Comparison of ENCODE assay signal across 11 cellular contexts in the genomic region with DNA sequence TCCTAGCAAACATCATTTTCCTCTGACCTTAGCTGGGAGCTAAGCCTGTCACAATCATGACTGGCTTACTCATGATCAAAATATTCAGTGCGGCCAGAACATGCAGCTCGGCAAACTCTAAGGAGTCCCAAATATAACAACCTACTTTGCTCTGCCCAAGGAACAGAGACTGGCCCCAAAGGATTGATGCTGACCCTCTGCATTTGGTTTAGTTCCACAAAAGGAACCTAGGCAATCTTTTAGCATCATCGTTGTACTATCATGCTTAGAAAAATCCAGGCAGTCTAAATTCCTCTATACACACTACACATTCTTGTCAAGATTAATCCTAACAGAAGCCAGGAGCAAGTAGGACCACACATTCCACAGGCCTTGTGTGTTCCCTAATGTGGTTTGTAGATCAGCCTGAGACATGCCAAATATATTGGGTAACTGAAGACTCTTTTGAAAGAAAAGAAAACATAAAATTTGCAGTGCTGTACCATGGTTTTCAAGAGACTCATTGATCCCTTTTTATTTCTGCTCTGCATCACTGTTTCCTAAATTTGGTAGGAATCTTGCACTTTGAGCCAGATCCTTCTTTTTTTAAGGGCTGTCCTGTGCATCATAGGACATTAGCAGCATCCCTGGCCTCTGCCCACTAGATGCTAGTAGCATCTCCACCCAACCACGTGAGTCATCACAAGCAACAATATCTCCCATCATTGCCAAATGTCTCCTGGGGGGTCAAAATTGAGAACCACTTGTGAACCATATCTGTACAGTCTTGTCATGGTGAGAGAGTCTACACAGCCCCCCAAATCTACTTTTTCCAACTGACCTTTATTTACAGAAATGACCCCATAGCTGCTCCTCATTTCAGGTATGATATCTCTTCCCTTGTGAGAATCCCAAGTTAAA. TPM values are rescaled to one million over a fixed set of nuclear protein-coding genes. Genes with fewer than 3 reads are reported as not detected.
DNase-seq lines count a peak whose midpoint lies in the region; ATAC-seq, FAIRE-seq and TF ChIP-seq lines count a peak whose summit lies in the region.
"Had no signal": no experiment of that assay in that cellular context is flagged by ENCODE, and none has a peak within 500 bp of the region (broad histone marks: within the 10 kb centered on the region; RNA-seq: fewer than 3 reads in every experiment).

No MANE protein-coding gene starts in this region.

- peak overlapping the region; percentile 78 for H3K27ac Mint-ChIP-seq in osteocyte (ENCODE audit: unreplicated experiment)
- H3K27ac Mint-ChIP-seq: natural killer cell had no signal

- no peaks in the 10 kb centered on the region for H3K36me3 Mint-ChIP-seq in osteocyte (ENCODE audit: unreplicated experiment)
- H3K36me3 Mint-ChIP-seq: natural killer cell had no signal

- H3K9me3 Mint-ChIP-seq in osteocyte (ENCODE audit: unreplicated experiment) = no peaks in the 10 kb centered on the region
- H3K9me3 Mint-ChIP-seq: natural killer cell had no signal

- no peak for ATAC-seq in HG03460 (IDR thresholded peaks at IDR 0.05; ENCODE audit: unreplicated experiment)
- ATAC-seq: natural killer cell had no signal

- peak; percentile 84 for DNase-seq in AG20443 (ENCODE audit: low spot score)
- peak; percentile 88 for DNase-seq in RCC 7860 (ENCODE audit: low spot score)
- peak; percentile 94 for DNase-seq in fibroblast of gingiva (ENCODE audit: low read depth)
- DNase-seq in osteocyte (ENCODE audit: extremely low spot score, unreplicated experiment) = no peak
- DNase-seq in NCI-H1694 (lab: John Stamatoyannopoulos, UW) = no peak
- no peak for DNase-seq in DMS79 (lab: John Stamatoyannopoulos, UW)
- no peak for DNase-seq in NK-92 (lab: John Stamatoyannopoulos, UW; ENCODE audit: unreplicated experiment)
- DNase-seq: effector CD4-positive, alpha-beta T cell; natural killer cell; NK-92 treated with Interleukin-12 subunit alpha and Interleukin-12 subunit beta, amount 100 ng/mL, for 24 hours had no signal

- no peak for TF ChIP-seq CTCF in osteocyte (IDR thresholded peaks at IDR 0.05)

- peak; percentile 92 for FAIRE-seq in RCC 7860 (lab: Jason Lieb, UNC)

- H3K4me3 Mint-ChIP-seq in osteocyte (ENCODE audit: unreplicated experiment) = no peak overlapping the region
- H3K4me3 Mint-ChIP-seq: natural killer cell had no signal

- no peaks in the 10 kb centered on the region for H3K27me3 Mint-ChIP-seq in osteocyte (ENCODE audit: unreplicated experiment)

- H3K4me1 Mint-ChIP-seq in osteocyte (ENCODE audit: unreplicated experiment) = peaks cover 32% of the 10 kb centered on the region
- H3K4me1 Mint-ChIP-seq: natural killer cell had no signal

RNA-seq across cellular contexts. Expression of gene CC2D2A, which starts 17.6 kb away (rescaled TPM):
- 25.5 and 31.2 TPM in 2 replicates for total RNA-seq in osteocyte

RNA-seq across cellular contexts. Expression of gene C1QTNF7, which starts 24.3 kb away (rescaled TPM):
- total RNA-seq in osteocyte = not detected in 2 replicates
- total RNA-seq: natural killer cell had no signal

Comparison
In these comparisons a context has a peak if more than half of its experiments do, and no peak if none do; other contexts are left out.
1. DNase-seq: peak in AG20443 (single experiment), RCC 7860 (single experiment) and fibroblast of gingiva (single experiment); none in osteocyte (single experiment), NCI-H1694 (single experiment), DMS79 (single experiment) and NK-92 (single experiment).